ENCODE assay signal across 8 cellular contexts in genomic region chr14:103385994-103386491, GRCh38. TPM values are rescaled to one million over a fixed set of nuclear protein-coding genes. Genes with fewer than 3 reads are reported as not detected.
DNase-seq lines count a peak whose midpoint lies in the region; ATAC-seq and TF ChIP-seq lines count a peak whose summit lies in the region.

No MANE protein-coding gene starts in this region.

- peaks cover 3% of the 10 kb centered on the region; the same call in 1 of the 2 replicates for H3K36me3 ChIP-seq in HAP-1 (replicated peaks)
- H3K36me3 ChIP-seq in cardiac muscle cell, result no peaks in the 10 kb centered on the region

- no peak for ATAC-seq in HG02798 (IDR thresholded peaks at IDR 0.05; ENCODE audit: poor library complexity, unreplicated experiment)

- peak overlapping the region; percentile 91 for H3K4me3 ChIP-seq in HAP-1
- H3K4me3 ChIP-seq in cardiac muscle cell, result peak overlapping the region; percentile 97

- H3K36me3 Mint-ChIP-seq in activated naive CD4-positive, alpha-beta T cell treated with anti-CD3 and anti-CD28 coated beads, Interleukin-2, amount 10 ng/mL, durations not matched to agents 7 days and 5 days, result peaks cover 18% of the 10 kb centered on the region

- TF ChIP-seq CTCF in cardiac muscle cell (IDR thresholded peaks at IDR 0.05; ENCODE audit: low read depth, low read length), result no peak

- peaks cover 21% of the 10 kb centered on the region for H3K27me3 Mint-ChIP-seq in activated naive CD4-positive, alpha-beta T cell treated with anti-CD3 and anti-CD28 coated beads, Interleukin-2, amount 10 ng/mL, durations not matched to agents 7 days and 5 days

- in situ Hi-C loops in HAP-1 (cut with MboI; ENCODE audit: low sequenced_read_pairs), result no loop called here

- H3K27me3 ChIP-seq in HAP-1 (ENCODE audit: low read depth) (no peaks in the 10 kb centered on the region; the same call in 1 of the 2 replicates), cardiac muscle cell (no peaks in the 10 kb centered on the region)

- H3K27ac Mint-ChIP-seq in activated naive CD4-positive, alpha-beta T cell treated with anti-CD3 and anti-CD28 coated beads, Interleukin-2, amount 10 ng/mL, durations not matched to agents 7 days and 5 days, result peak overlapping the region; percentile 98

- CTCF ChIA-PET in activated naive CD4-positive, alpha-beta T cell treated with anti-CD3 and anti-CD28 coated beads, Interleukin-2, amount 10 ng/mL, durations not matched to agents 7 days and 5 days (lab: Charles Lee), result no interaction called here

- H3K4me1 ChIP-seq in HAP-1 (peaks cover 7% of the 10 kb centered on the region), cardiac muscle cell (ENCODE audit: low read depth) (peaks cover 16% of the 10 kb centered on the region)

- no peaks in the 10 kb centered on the region for H3K9me3 Mint-ChIP-seq in activated naive CD4-positive, alpha-beta T cell treated with anti-CD3 and anti-CD28 coated beads, Interleukin-2, amount 10 ng/mL, durations not matched to agents 7 days and 5 days

- intact Hi-C loops in posterior vena cava (cut with DNase I), result loop anchor here in 1 of 2 donors (10.0 kb wide), 1 partner anchor 51 kb away; the partner anchor contains the start of gene EIF5

- H3K27ac ChIP-seq in cardiac muscle cell, result peak overlapping the region; percentile 94

- H3K4me3 Mint-ChIP-seq in activated naive CD4-positive, alpha-beta T cell treated with anti-CD3 and anti-CD28 coated beads, Interleukin-2, amount 10 ng/mL, durations not matched to agents 7 days and 5 days, result peak overlapping the region; percentile 93

- H3K9me3 ChIP-seq in HAP-1, result no peaks in the 10 kb centered on the region
- no peaks in the 10 kb centered on the region for H3K9me3 ChIP-seq in cardiac muscle cell (ENCODE audit: low read depth)

- DNase-seq in DMS79 (lab: John Stamatoyannopoulos, UW), result peak; percentile 15
- peak in 1 of 2 experiments; percentile 42 for DNase-seq in HAP-1 (ENCODE audit: low spot score in 2 of 2)
- DNase-seq in NCI-H748 treated with DMSO at 0.1 percent for 48 hours (lab: John Stamatoyannopoulos, UW), result peak; percentile 47
- DNase-seq in activated naive CD4-positive, alpha-beta T cell treated with anti-CD3 and anti-CD28 coated beads, Interleukin-2, amount 10 ng/mL, durations not matched to agents 7 days and 5 days, result peak; percentile 60
- DNase-seq in cardiac muscle cell (ENCODE audit: low read depth in 1 of 2, low spot score in 1 of 2), result peak in 1 of 2 donors; percentile 60
- peak; percentile 85 for DNase-seq in posterior vena cava (ENCODE audit: low spot score)
- DNase-seq in HPDE6-E6E7 (ENCODE audit: extremely low spot score), result no peak

- H3K4me1 Mint-ChIP-seq in activated naive CD4-positive, alpha-beta T cell treated with anti-CD3 and anti-CD28 coated beads, Interleukin-2, amount 10 ng/mL, durations not matched to agents 7 days and 5 days, result peaks cover 48% of the 10 kb centered on the region

RNA-seq across cellular contexts. Expression of gene MARK3, which starts 0.8 kb away (rescaled TPM):
- 69.4 and 88.3 TPM in 2 replicates for total RNA-seq in cardiac muscle cell
- polyA plus RNA-seq in cardiac muscle cell, result 72.9 and 97.4 TPM in 2 replicates
- total RNA-seq in posterior vena cava, result 10 to 100 TPM; 64.3 to 65.7 TPM

RNA-seq across cellular contexts. Expression of gene EIF5, which starts 52.0 kb away (rescaled TPM):
- total RNA-seq in cardiac muscle cell, result 132 and 149 TPM in 2 replicates
- 318 and 441 TPM in 2 replicates for polyA plus RNA-seq in cardiac muscle cell
- total RNA-seq in posterior vena cava, result 100 to 1,000 TPM; 191 to 232 TPM
